20 cellular contexts compared by ENCODE assay signal in the genomic region with DNA sequence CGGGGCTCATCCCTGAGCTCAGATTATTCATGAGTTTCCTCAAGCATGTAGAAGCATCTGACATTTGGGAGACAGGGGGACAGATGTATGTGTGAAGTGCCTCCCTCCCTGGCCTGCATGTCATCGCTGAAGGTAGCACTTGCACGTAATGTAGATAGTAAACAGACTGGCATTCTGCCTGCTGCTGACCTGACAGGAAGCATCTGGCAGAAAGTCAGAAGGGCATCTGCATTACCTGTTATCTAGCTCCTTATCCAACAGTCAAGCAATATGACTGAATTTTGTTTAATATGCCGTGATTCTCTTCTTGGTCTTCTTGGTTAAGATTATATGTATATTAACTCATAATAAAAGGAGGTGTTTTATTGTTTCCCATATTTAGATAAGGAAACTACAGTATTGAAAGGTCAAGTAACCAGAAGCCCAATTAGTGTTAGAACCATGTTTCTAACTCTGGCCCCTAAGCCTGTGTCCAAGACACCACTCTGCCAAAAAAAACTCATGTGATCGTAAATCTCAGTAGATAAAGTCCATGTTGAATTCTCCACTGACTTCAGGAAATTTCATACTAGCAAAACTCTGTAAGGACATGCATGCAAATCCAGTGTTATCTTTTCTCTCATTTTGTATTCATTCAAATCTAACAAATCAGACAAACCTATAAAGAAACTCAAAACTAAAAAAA.
A peak's percentile ranks its signal among the peaks of the same experiment; 100 is the strongest.
DNase-seq lines count a peak whose midpoint lies in the region; FAIRE-seq and TF ChIP-seq lines count a peak whose summit lies in the region.
"Had no signal": no experiment of that assay in that cellular context is flagged by ENCODE, and none has a peak within 500 bp of the region (broad histone marks: within the 10 kb centered on the region; RNA-seq: fewer than 3 reads in every experiment).

No MANE protein-coding gene starts in this region.

- H3K9me1 ChIP-seq in endothelial cell of umbilical vein (replicated peaks; ENCODE audit: control insufficient read depth, extremely low read depth, insufficient read depth, low read length) = no peaks in the 10 kb centered on the region

- no peaks in the 10 kb centered on the region for H3K27me3 ChIP-seq in endothelial cell of umbilical vein (ENCODE audit: control insufficient read depth in 2 of 2, insufficient read depth in 2 of 2, low read length in 2 of 2)
- H3K27me3 ChIP-seq in neural cell (ENCODE audit: insufficient read depth, low read depth, low read length) = no peaks in the 10 kb centered on the region
- H3K27me3 ChIP-seq in ovary = no peaks in the 10 kb centered on the region
- H3K27me3 ChIP-seq: Peyer's patch had no signal

- H3K27ac ChIP-seq in endothelial cell of umbilical vein (ENCODE audit: insufficient read depth, low read depth, low read length) (no peak overlapping the region), neural cell (ENCODE audit: low read length) (no peak overlapping the region), ovary (no peak overlapping the region)
- H3K27ac ChIP-seq: Peyer's patch, SK-N-MC had no signal

- DNase-seq in NCI-H345 (lab: John Stamatoyannopoulos, UW) (peak; percentile 19), NCI-H345 treated with DMSO at 0.1 percent for 48 hours (lab: John Stamatoyannopoulos, UW; ENCODE audit: unreplicated experiment) (no peak), DMS53 treated with DMSO at 0.1 percent for 48 hours (lab: John Stamatoyannopoulos, UW; ENCODE audit: unreplicated experiment) (peak; percentile 74), endothelial cell of umbilical vein (ENCODE audit: low read depth, low spot score) (peak; percentile 31), head of caudate nucleus (no peak), ovary (no peak), posterior vena cava (ENCODE audit: low spot score) (no peak)
- DNase-seq: CD4-positive, CD25-positive, alpha-beta regulatory T cell; DMS79 treated with DMSO at 0.1 percent for 48 hours; NCI-H1105; NCI-H1694 treated with DMSO at 0.1 percent for 48 hours; NCI-H2107; NCI-H226; NCI-H774; Peyer's patch; Right ventricle myocardium superior; T-cell had no signal

- dilution Hi-C loops in endothelial cell of umbilical vein (cut with MboI; ENCODE audit: extremely low pct_ligation_motif_present, low sequenced_read_pairs) = no loop called here

- BruUV-seq in endothelial cell of umbilical vein (replicated peaks; lab: Mats Ljungman, UMichigan) = no TSS peak

- POLR2A ChIA-PET in endothelial cell of umbilical vein (lab: Charles Lee) = no interaction called here

- H3K4me3 ChIP-seq in endothelial cell of umbilical vein (replicated peaks in 1 of 3; ENCODE audit: insufficient read depth in 1 of 3, low read depth in 1 of 3, low read length in 3 of 3) (no peak overlapping the region), neural cell (ENCODE audit: low read length) (no peak overlapping the region), ovary (no peak overlapping the region)
- H3K4me3 ChIP-seq: Peyer's patch, SK-N-MC had no signal

- H4K20me1 ChIP-seq in endothelial cell of umbilical vein (replicated peaks; ENCODE audit: control insufficient read depth, extremely low read depth, insufficient read depth, low read length) (no peaks in the 10 kb centered on the region), neural cell (ENCODE audit: insufficient read depth) (no peaks in the 10 kb centered on the region)

- H3K4me2 ChIP-seq in endothelial cell of umbilical vein (ENCODE audit: insufficient read depth, low read length) = no peak overlapping the region
- H3K4me2 ChIP-seq in neural cell (ENCODE audit: low read length) = no peak overlapping the region

- H2AFZ ChIP-seq in endothelial cell of umbilical vein (ENCODE audit: low read depth, low read length) (no peak overlapping the region), neural cell (ENCODE audit: low read depth, low read length) (no peak overlapping the region)

- no peak overlapping the region for H3K9ac ChIP-seq in endothelial cell of umbilical vein (replicated peaks; ENCODE audit: extremely low read depth, insufficient read depth, low read length)
- H3K9ac ChIP-seq in neural cell (ENCODE audit: low read length) = no peak overlapping the region

- H3K79me2 ChIP-seq in endothelial cell of umbilical vein (ENCODE audit: control insufficient read depth, insufficient read depth, low read length) (no peaks in the 10 kb centered on the region), neural cell (replicated peaks; ENCODE audit: insufficient read depth, low read length) (no peaks in the 10 kb centered on the region)

- FAIRE-seq in endothelial cell of umbilical vein (lab: Jason Lieb, UNC) = no peak
- FAIRE-seq: H54 had no signal

- TF ChIP-seq CTCF in endothelial cell of umbilical vein (IDR thresholded peaks at IDR 0.05; ENCODE audit: extremely low read depth in 1 of 2, insufficient read depth in 1 of 2, low read depth in 1 of 2, low read length in 2 of 2) = no peak
- TF ChIP-seq CTCF in neural cell (IDR thresholded peaks at IDR 0.05; ENCODE audit: poor library complexity, severe bottlenecking) = no peak
- TF ChIP-seq CTCF in ovary (IDR thresholded peaks at IDR 0.05) = no peak

- H3K9me3 ChIP-seq in endothelial cell of umbilical vein (replicated peaks; ENCODE audit: control insufficient read depth, insufficient read depth, low read length) (no peaks in the 10 kb centered on the region), neural cell (ENCODE audit: low read length) (no peaks in the 10 kb centered on the region), ovary (no peaks in the 10 kb centered on the region)
- H3K9me3 ChIP-seq: Peyer's patch had no signal

- no peaks in the 10 kb centered on the region for H3K4me1 ChIP-seq in endothelial cell of umbilical vein (ENCODE audit: control insufficient read depth, extremely low read depth, insufficient read depth, low read length)
- no peaks in the 10 kb centered on the region for H3K4me1 ChIP-seq in ovary (ENCODE audit: insufficient read depth)
- H3K4me1 ChIP-seq: Peyer's patch had no signal

- WGBS in ovary, 3 donors = 23 to 36% (median 31%) methylated on average over 5 of the region's 5 CpGs

- no peak for TF ChIP-seq RAD21 in neural cell (conservative IDR thresholded peaks at IDR 0.05)

- H3K36me3 ChIP-seq in endothelial cell of umbilical vein (ENCODE audit: control insufficient read depth in 2 of 2, extremely low read depth in 1 of 2, insufficient read depth in 2 of 2, low read length in 2 of 2) = no peaks in the 10 kb centered on the region
- H3K36me3 ChIP-seq in neural cell (ENCODE audit: insufficient read depth, low read length) = no peaks in the 10 kb centered on the region
- H3K36me3 ChIP-seq in ovary = no peaks in the 10 kb centered on the region
- H3K36me3 ChIP-seq: Peyer's patch had no signal

- H3F3A ChIP-seq in neural cell (ENCODE audit: insufficient read depth, low read length, poor library complexity, severe bottlenecking) = no peaks in the 10 kb centered on the region

- TF ChIP-seq POLR2A in endothelial cell of umbilical vein (IDR thresholded peaks at IDR 0.05; ENCODE audit: low read depth, low read length) = no peak
- no peak for TF ChIP-seq POLR2A in ovary (IDR thresholded peaks at IDR 0.05)

- TF ChIP-seq EP300 in neural cell (conservative IDR thresholded peaks at IDR 0.05; ENCODE audit: poor library complexity, severe bottlenecking) = peak; percentile 54
- no peak for TF ChIP-seq EP300 in ovary (IDR thresholded peaks at IDR 0.05)

- no peaks in the 10 kb centered on the region for H3K9me2 ChIP-seq in neural cell (ENCODE audit: insufficient read depth, low read length)

- intact Hi-C loops in endothelial cell of umbilical vein (cut with micrococcal nuclease) (no loop called here), head of caudate nucleus (cut with DNase I) (no loop called here), ovary (cut with DNase I) (no loop called here), posterior vena cava (cut with DNase I) (no loop called here)

- CTCF ChIA-PET in endothelial cell of umbilical vein (lab: Charles Lee) = no interaction called here

TF ChIP-seq in endothelial cell of umbilical vein, 7 proteins besides CTCF, POLR2A, EP300 and RAD21:
- TF ChIP-seq GATA2 (IDR thresholded peaks at IDR 0.05; ENCODE audit: insufficient read depth, insufficient read length, low read depth, low read length) (no peak), POLR2AphosphoS5 (IDR thresholded peaks at IDR 0.05; ENCODE audit: insufficient read depth, low read depth, low read length) (no peak), FOS (IDR thresholded peaks at IDR 0.05; ENCODE audit: borderline replicate concordance, insufficient read depth, low read length) (no peak), EZH2 (IDR thresholded peaks at IDR 0.05; ENCODE audit: borderline replicate concordance, low read depth, low read length, severe bottlenecking) (no peak), JUN (IDR thresholded peaks at IDR 0.05; ENCODE audit: borderline replicate concordance, insufficient read depth, insufficient read length, low read depth) (no peak), MYC (IDR thresholded peaks at IDR 0.05; ENCODE audit: low read depth, low read length) (no peak)
- TF ChIP-seq, protein P1, sequence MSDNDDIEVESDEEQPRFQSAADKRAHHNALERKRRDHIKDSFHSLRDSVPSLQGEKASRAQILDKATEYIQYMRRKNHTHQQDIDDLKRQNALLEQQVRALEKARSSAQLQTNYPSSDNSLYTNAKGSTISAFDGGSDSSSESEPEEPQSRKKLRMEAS (IDR thresholded peaks at IDR 0.05; ENCODE audit: insufficient read depth, insufficient read length) = no peak
TF ChIP-seq in endothelial cell of umbilical vein: peak in this region for 0.

TF ChIP-seq in neural cell, 6 proteins besides CTCF, POLR2A, EP300 and RAD21:
- TF ChIP-seq POLR2AphosphoS5 (IDR thresholded peaks at IDR 0.05) = peak; percentile 27
- no peak for TF ChIP-seq MXI1 (conservative IDR thresholded peaks at IDR 0.05; ENCODE audit: poor library complexity, severe bottlenecking)

Comparison
In these comparisons a context has a peak if more than half of its experiments do, and no peak if none do; other contexts are left out.
1. DNase-seq: peak in NCI-H345 (single experiment), DMS53 treated with DMSO at 0.1 percent for 48 hours (single experiment) and endothelial cell of umbilical vein (single experiment); none in NCI-H345 treated with DMSO at 0.1 percent for 48 hours (single experiment), head of caudate nucleus (0 of 42), ovary (0 of 5) and posterior vena cava (single experiment).